In genomic region chr3:152272771-152273242, GRCh38 we compare ENCODE assay signal across 9 cellular contexts. TPM values are rescaled to one million over a fixed set of nuclear protein-coding genes. Genes with fewer than 3 reads are reported as not detected.
DNase-seq lines count a peak whose midpoint lies in the region; ATAC-seq, FAIRE-seq and TF ChIP-seq lines count a peak whose summit lies in the region.
"Had no signal": no experiment of that assay in that cellular context is flagged by ENCODE, and none has a peak within 500 bp of the region (broad histone marks: within the 10 kb centered on the region; RNA-seq: fewer than 3 reads in every experiment).

No MANE protein-coding gene starts in this region.

- peaks cover 12% of the 10 kb centered on the region; the same call in 1 of the 2 replicates for H4K20me1 ChIP-seq in HCT116 (ENCODE audit: insufficient read depth)

- intact Hi-C loops in HCT116 (cut with micrococcal nuclease): loop anchor here (5.0 kb wide), 2 partner anchors 169 to 296 kb away; no protein-coding TSS in a partner anchor
- intact Hi-C loops in mucosa of descending colon (cut with DNase I, micrococcal nuclease): no loop called here
- intact Hi-C loops in kidney (cut with DNase I): no loop called here

- no TSS peak for BruUV-seq in HCT116 (replicated peaks; lab: Mats Ljungman, UMichigan)

- peak overlapping the region; percentile 85 to 99 (median 86) for H3K4me3 Mint-ChIP-seq in T-cell
- H3K4me3 Mint-ChIP-seq in stimulated activated memory B cell treated with anti-CD40 and anti-IgM and Interleukin-4, amounts not matched to agents 10 μg/mL and 1 μg/mL and 100 μg/mL, for 72 hours: peak overlapping the region; percentile 73

- RAD21 ChIA-PET in HCT116 (lab: Charles Lee; ENCODE audit: low non-redundant PET in 1 of 2, low total read pairs in 2 of 2, uncharacterized antibody in 2 of 2, unreplicated experiment in 2 of 2): no interaction called here

- POLR2A ChIA-PET in HCT116 (lab: Charles Lee): no interaction called here
- POLR2A ChIA-PET in T-cell (lab: Charles Lee): interaction anchor here (0.6 to 2.1 kb wide), 6 partner anchors 15 to 129 kb away, joined by 3 to 6 read pairs (median 4); no protein-coding TSS in a partner anchor

- H3K27me3 ChIP-seq in HCT116 (ENCODE audit: insufficient read depth, low read length): no peaks in the 10 kb centered on the region

- peak overlapping the region; percentile 89 to 91 for H3K27ac Mint-ChIP-seq in T-cell
- H3K27ac Mint-ChIP-seq in stimulated activated memory B cell treated with anti-CD40 and anti-IgM and Interleukin-4, amounts not matched to agents 10 μg/mL and 1 μg/mL and 100 μg/mL, for 72 hours: peak overlapping the region; percentile 95

- CTCF ChIA-PET in HCT116 (lab: Charles Lee) (no interaction called here), T-cell (lab: Charles Lee) (interaction anchor here in 1 of 2 donors (0.8 to 2.0 kb wide), 4 partner anchors 9 to 89 kb away, joined by 3 to 10 read pairs (median 5); no protein-coding TSS in a partner anchor)

- TF ChIP-seq POLR2A in HCT116 (IDR thresholded peaks at IDR 0.05; ENCODE audit: borderline replicate concordance, extremely low read depth, insufficient read depth, insufficient read length) (no peak), erythroblast (IDR thresholded peaks at IDR 0.05; ENCODE audit: low read length) (peak; percentile 63)

- H3K4me1 Mint-ChIP-seq in T-cell: peaks cover 57 to 76% (median 59%) of the 10 kb centered on the region in 3 donors
- peaks cover 66% of the 10 kb centered on the region for H3K4me1 Mint-ChIP-seq in stimulated activated memory B cell treated with anti-CD40 and anti-IgM and Interleukin-4, amounts not matched to agents 10 μg/mL and 1 μg/mL and 100 μg/mL, for 72 hours

- peaks cover 43 to 48% of the 10 kb centered on the region in 2 experiments for H3K4me1 ChIP-seq in HCT116 (ENCODE audit: control insufficient read depth in 1 of 2, insufficient read depth in 2 of 2, low read length in 2 of 2)
- H3K4me1 ChIP-seq in mucosa of descending colon (ENCODE audit: low read depth): peaks cover 35% of the 10 kb centered on the region
- peaks cover 7 to 13% of the 10 kb centered on the region in 2 donors for H3K4me1 ChIP-seq in kidney (ENCODE audit: control insufficient read depth in 1 of 2, insufficient read depth in 1 of 2, low read depth in 1 of 2, low read length in 2 of 2)

- H3K4me2 ChIP-seq in HCT116 (ENCODE audit: low read length): peak overlapping the region; percentile 45

- no peak for TF ChIP-seq RAD21 in HCT116 (IDR thresholded peaks at IDR 0.05; ENCODE audit: low read depth)

- H3K9me3 Mint-ChIP-seq in T-cell: no peaks in the 10 kb centered on the region
- no peaks in the 10 kb centered on the region for H3K9me3 Mint-ChIP-seq in stimulated activated memory B cell treated with anti-CD40 and anti-IgM and Interleukin-4, amounts not matched to agents 10 μg/mL and 1 μg/mL and 100 μg/mL, for 72 hours

- H3K9me2 ChIP-seq in HCT116 (ENCODE audit: insufficient read depth): no peaks in the 10 kb centered on the region

- peaks cover 90% of the 10 kb centered on the region for H3K79me2 ChIP-seq in HCT116 (ENCODE audit: insufficient read depth, low read length)

- H3K9me3 ChIP-seq in HCT116 (ENCODE audit: control insufficient read depth in 1 of 2, insufficient read depth in 1 of 2, low read depth in 1 of 2, low read length in 2 of 2) (no peaks in the 10 kb centered on the region), mucosa of descending colon (no peaks in the 10 kb centered on the region), kidney (ENCODE audit: control insufficient read depth in 1 of 2, low read length in 2 of 2) (no peaks in the 10 kb centered on the region)

- H3K36me3 Mint-ChIP-seq in T-cell: peaks cover 20% of the 10 kb centered on the region
- H3K36me3 Mint-ChIP-seq in stimulated activated memory B cell treated with anti-CD40 and anti-IgM and Interleukin-4, amounts not matched to agents 10 μg/mL and 1 μg/mL and 100 μg/mL, for 72 hours: peaks cover 32% of the 10 kb centered on the region

- DNase-seq in HCT116 (ENCODE audit: low read depth, low spot score) (no peak), T-cell (no peak), erythroblast (lab: John Stamatoyannopoulos, UW) (peak; percentile 72 to 76), mucosa of descending colon (no peak), GM19240 (ENCODE audit: insufficient read length, low spot score) (no peak), kidney (no peak), ecto neural progenitor cell (ENCODE audit: low spot score) (no peak)
- DNase-seq: NCI-H1436 had no signal

- H3K27ac ChIP-seq in HCT116 (ENCODE audit: low read depth, low read length): no peak overlapping the region; the same call in 1 of the 2 replicates
- no peak overlapping the region for H3K27ac ChIP-seq in kidney (ENCODE audit: low read depth in 2 of 2, low read length in 2 of 2)

- no peak for ATAC-seq in HCT116
- ATAC-seq in T-cell (replicated peaks in 1 of 4): no peak
- ATAC-seq in stimulated activated memory B cell treated with anti-CD40 and anti-IgM and Interleukin-4, amounts not matched to agents 10 μg/mL and 1 μg/mL and 100 μg/mL, for 72 hours: no peak
- ATAC-seq in mucosa of descending colon: no peak

- no peak for TF ChIP-seq CTCF in HCT116 (IDR thresholded peaks at IDR 0.05 in 2 of 3, conservative IDR thresholded peaks at IDR 0.05 in 1 of 3; ENCODE audit: borderline replicate concordance in 1 of 3, insufficient read depth in 1 of 3, low read depth in 2 of 3, low read length in 2 of 3)
- no peak for TF ChIP-seq CTCF in mucosa of descending colon (IDR thresholded peaks at IDR 0.05)
- TF ChIP-seq CTCF in kidney (IDR thresholded peaks at IDR 0.05; ENCODE audit: borderline replicate concordance, extremely low read depth, insufficient read depth): no peak

- H3K36me3 ChIP-seq in HCT116 (ENCODE audit: control insufficient read depth in 1 of 2, insufficient read depth in 2 of 2, low read length in 2 of 2) (no peaks in the 10 kb centered on the region), mucosa of descending colon (ENCODE audit: low read depth) (no peaks in the 10 kb centered on the region), kidney (ENCODE audit: control insufficient read depth in 1 of 2, insufficient read depth in 2 of 2, low read length in 2 of 2) (no peaks in the 10 kb centered on the region)

- no peak overlapping the region for H3K9ac ChIP-seq in HCT116 (ENCODE audit: low read length)
- no peak overlapping the region for H3K9ac ChIP-seq in kidney (ENCODE audit: low read length in 2 of 2)

- no peak overlapping the region for H3K4me3 ChIP-seq in HCT116 (replicated peaks in 1 of 2; ENCODE audit: low read depth in 1 of 2, low read length in 2 of 2)
- H3K4me3 ChIP-seq in mucosa of descending colon: no peak overlapping the region
- H3K4me3 ChIP-seq in kidney (ENCODE audit: low read length in 2 of 2): no peak overlapping the region

- H2AFZ ChIP-seq in HCT116 (ENCODE audit: low read depth, low read length, poor library complexity, severe bottlenecking): no peak overlapping the region

- FAIRE-seq in kidney (lab: Jason Lieb, UNC): no peak

- H3K27me3 Mint-ChIP-seq in T-cell: no peaks in the 10 kb centered on the region
- no peaks in the 10 kb centered on the region for H3K27me3 Mint-ChIP-seq in stimulated activated memory B cell treated with anti-CD40 and anti-IgM and Interleukin-4, amounts not matched to agents 10 μg/mL and 1 μg/mL and 100 μg/mL, for 72 hours

TF ChIP-seq in HCT116, 20 proteins besides CTCF, POLR2A, EP300 and RAD21:
- TF ChIP-seq EZH2 (IDR thresholded peaks at IDR 0.05) (no peak), JUND (IDR thresholded peaks at IDR 0.05) (0 out of 2 replicates have a peak, but pooled peaks have one; percentile 19), FOSL1 (IDR thresholded peaks at IDR 0.05; ENCODE audit: low read depth) (peak; percentile 36; the same call in 1 of the 2 replicates), SP1 (IDR thresholded peaks at IDR 0.05; ENCODE audit: low read depth) (0 out of 2 replicates have a peak, but pooled peaks have one; percentile 15)
TF ChIP-seq in HCT116: peak in this region for 3.

RNA-seq across cellular contexts. Expression of gene MBNL1, which starts 4.1 kb away (rescaled TPM):
- total RNA-seq in HCT116 (2021; ENCODE audit: unreplicated experiment): 200 TPM
- polyA plus RNA-seq in HCT116 (2012): 69.4 and 70.1 TPM in 2 replicates
- 100 to 1,000 TPM; 408 to 705 (median 423) TPM for total RNA-seq in T-cell
- 100 to 1,000 TPM; 184 to 381 (median 215) TPM for total RNA-seq in mucosa of descending colon
- total RNA-seq in kidney: 167 TPM
- polyA plus RNA-seq in kidney (ENCODE audit: insufficient read depth, low read depth, low replicate concordance): 22.0 TPM

Comparison
In these comparisons a context has a peak if more than half of its experiments do, and no peak if none do; other contexts are left out.
1. DNase-seq: peak in erythroblast (2 of 2); none in HCT116 (single experiment), T-cell (0 of 34), mucosa of descending colon (0 of 3), GM19240 (single experiment), kidney (single experiment) and ecto neural progenitor cell (single experiment).